ENCODE assay signal across 23 cellular contexts in genomic region chr13:35266412-35266811, GRCh38.
A peak's percentile ranks its signal among the peaks of the same experiment; 100 is the strongest.
DNase-seq lines count a peak whose midpoint lies in the region; ATAC-seq, FAIRE-seq and TF ChIP-seq lines count a peak whose summit lies in the region.
"Had no signal": no experiment of that assay in that cellular context is flagged by ENCODE, and none has a peak within 500 bp of the region (broad histone marks: within the 10 kb centered on the region; RNA-seq: fewer than 3 reads in every experiment).

No MANE protein-coding gene starts in this region.

- no peak for TF ChIP-seq EP300 in HepG2 (IDR thresholded peaks at IDR 0.05; ENCODE audit: low read depth in 2 of 2, low read length in 2 of 2)
- TF ChIP-seq EP300 in HepG2 (CRISPR knock-in tag; IDR thresholded peaks at IDR 0.05; ENCODE audit: borderline replicate concordance) = no peak

- intact Hi-C loops in HepG2 (cut with micrococcal nuclease; ENCODE audit: unreplicated experiment) = no loop called here
- intact Hi-C loops in right lobe of liver (cut with DNase I) = no loop called here
- intact Hi-C loops in breast epithelium (cut with DNase I; ENCODE audit: low total_unique reads) = no loop called here

- FAIRE-seq in HepG2 (lab: Jason Lieb, UNC) (no peak), bronchial epithelial cell (lab: Jason Lieb, UNC) (no peak)
- FAIRE-seq: A549, D721Med, G401.6, GM12891, GM19239 had no signal

- H3K9me3 Mint-ChIP-seq in GM23338 = peaks cover 60% of the 10 kb centered on the region
- H3K9me3 Mint-ChIP-seq in immature natural killer cell = peaks cover 3 to 35% (median 16%) of the 10 kb centered on the region in 6 donors

- H3K79me2 ChIP-seq in HepG2 (ENCODE audit: insufficient read depth, low read length) (no peaks in the 10 kb centered on the region), GM23338 (replicated peaks; ENCODE audit: insufficient read depth) (no peaks in the 10 kb centered on the region), trophoblast cell (ENCODE audit: control insufficient read depth, insufficient read depth, low read length, poor library complexity) (no peaks in the 10 kb centered on the region)

- BruUV-seq in HepG2 (replicated peaks; lab: Mats Ljungman, UMichigan) = no TSS peak

- 0 out of 2 replicates have a peak, but pooled peaks cover 4% of the 10 kb centered on the region for H3K9me2 ChIP-seq in GM23338 (ENCODE audit: insufficient read depth)

- H3K27ac Mint-ChIP-seq in GM23338 = peak overlapping the region; percentile 14; the same call in 1 of the 2 replicates
- no peak overlapping the region for H3K27ac Mint-ChIP-seq in immature natural killer cell
- H3K27ac Mint-ChIP-seq: B cell; CD4-positive, alpha-beta T cell; CD8-positive, alpha-beta T cell had no signal

- no peak overlapping the region for H4K8ac ChIP-seq in trophoblast cell (ENCODE audit: low read depth, low read length)

- in situ Hi-C loops in HepG2 (cut with HindIII; ENCODE audit: extremely low pct_ligation_motif_present, low pct_unique_long_range_greater_than_20kb) = no loop called here

- TF ChIP-seq POLR2A in HepG2 (IDR thresholded peaks at IDR 0.05; ENCODE audit: insufficient read depth in 1 of 2, low read depth in 2 of 2, low read length in 2 of 2) (no peak), right lobe of liver (IDR thresholded peaks at IDR 0.05) (no peak), breast epithelium (IDR thresholded peaks at IDR 0.05) (no peak)

- no peak for ATAC-seq in HepG2
- no peak for ATAC-seq in right lobe of liver
- no peak for ATAC-seq in GM23338
- ATAC-seq: A549; CD8-positive, alpha-beta T cell had no signal

- no peak overlapping the region for H2BK5ac ChIP-seq in trophoblast cell (ENCODE audit: low read depth, low read length, poor library complexity)

- TF ChIP-seq CTCF in HepG2 (CRISPR knock-in tag; IDR thresholded peaks at IDR 0.05) (no peak), right lobe of liver (IDR thresholded peaks at IDR 0.05) (no peak), GM23338 (conservative IDR thresholded peaks at IDR 0.05; ENCODE audit: low read depth in 2 of 2) (no peak), bronchial epithelial cell (IDR thresholded peaks at IDR 0.05; ENCODE audit: insufficient read depth, low read length, severe bottlenecking) (no peak), breast epithelium (IDR thresholded peaks at IDR 0.05) (no peak)

- TF ChIP-seq RAD21 in HepG2 (CRISPR knock-in tag; IDR thresholded peaks at IDR 0.05) = no peak

- no peak overlapping the region for H2BK120ac ChIP-seq in trophoblast cell (ENCODE audit: insufficient read depth, low read length, poor library complexity)

- H3F3A ChIP-seq in GM23338 (replicated peaks; ENCODE audit: low read depth) = no peaks in the 10 kb centered on the region

- no peak overlapping the region for H3K4me3 ChIP-seq in HepG2 (replicated peaks in 1 of 3; ENCODE audit: insufficient read depth in 1 of 3, low read depth in 2 of 3, low read length in 3 of 3)
- H3K4me3 ChIP-seq in right lobe of liver = no peak overlapping the region
- no peak overlapping the region for H3K4me3 ChIP-seq in GM23338
- H3K4me3 ChIP-seq in bronchial epithelial cell (ENCODE audit: low read depth, low read length) = no peak overlapping the region
- no peak overlapping the region for H3K4me3 ChIP-seq in breast epithelium
- H3K4me3 ChIP-seq in trophoblast cell (ENCODE audit: low read depth, low read length) = no peak overlapping the region
- H3K4me3 ChIP-seq: A549; BLaER1 treated with 17β-estradiol and CSF1 and Interleukin-3, amounts not matched to agents 10 nM and 100 nM had no signal

- POLR2A ChIA-PET in HepG2 (lab: Yijun Ruan, JAX) = no interaction called here

- H3K9ac ChIP-seq in HepG2 (ENCODE audit: insufficient read depth, low read depth, low read length) = no peak overlapping the region
- no peak overlapping the region for H3K9ac ChIP-seq in trophoblast cell (ENCODE audit: low read length)
- H3K9ac ChIP-seq: BLaER1 treated with 17β-estradiol and CSF1 and Interleukin-3, amounts not matched to agents 10 nM and 100 nM had no signal

- H4K12ac ChIP-seq in trophoblast cell (ENCODE audit: low read depth, low read length) = no peak overlapping the region

- H3K4me2 ChIP-seq in HepG2 (ENCODE audit: low read depth, low read length) (no peak overlapping the region), GM23338 (no peak overlapping the region), trophoblast cell (ENCODE audit: low read length) (no peak overlapping the region)
- H3K4me2 ChIP-seq: A549; BLaER1 treated with 17β-estradiol and CSF1 and Interleukin-3, amounts not matched to agents 10 nM and 100 nM had no signal

- no peak overlapping the region for H2AFZ ChIP-seq in HepG2 (ENCODE audit: low read length)
- H2AFZ ChIP-seq in GM23338 = no peak overlapping the region
- H2AFZ ChIP-seq in trophoblast cell (ENCODE audit: insufficient read depth, low read length, poor library complexity) = no peak overlapping the region

- no peaks in the 10 kb centered on the region for H3K36me3 ChIP-seq in HepG2 (replicated peaks in 1 of 2; ENCODE audit: control insufficient read depth in 1 of 2, insufficient read depth in 2 of 2, low read length in 2 of 2)
- no peaks in the 10 kb centered on the region for H3K36me3 ChIP-seq in right lobe of liver
- H3K36me3 ChIP-seq in GM23338 (ENCODE audit: insufficient read depth) = no peaks in the 10 kb centered on the region; the same call in 1 of the 2 replicates
- no peaks in the 10 kb centered on the region for H3K36me3 ChIP-seq in bronchial epithelial cell (ENCODE audit: control insufficient read depth, insufficient read depth, low read length)
- H3K36me3 ChIP-seq in breast epithelium = no peaks in the 10 kb centered on the region
- H3K36me3 ChIP-seq in trophoblast cell (ENCODE audit: control insufficient read depth in 1 of 2, insufficient read depth in 2 of 2, low read length in 2 of 2) = no peaks in the 10 kb centered on the region
- H3K36me3 ChIP-seq: BLaER1 treated with 17β-estradiol and CSF1 and Interleukin-3, amounts not matched to agents 10 nM and 100 nM had no signal

- H2AK5ac ChIP-seq in trophoblast cell (ENCODE audit: low read length) = no peak overlapping the region

- H3K27me3 Mint-ChIP-seq in GM23338 (ENCODE audit: insufficient read depth, low read depth, poor library complexity) (no peaks in the 10 kb centered on the region), immature natural killer cell (ENCODE audit: low read depth in 3 of 3) (peaks cover 1 to 5% (median 1%) of the 10 kb centered on the region in 3 donors)
- H3K27me3 Mint-ChIP-seq: B cell; CD4-positive, alpha-beta T cell had no signal

- H3K27me3 ChIP-seq in HepG2 (ENCODE audit: control insufficient read depth in 1 of 2, insufficient read depth in 2 of 2, low read length in 2 of 2) (no peaks in the 10 kb centered on the region), right lobe of liver (no peaks in the 10 kb centered on the region), GM23338 (ENCODE audit: insufficient read depth) (no peaks in the 10 kb centered on the region), bronchial epithelial cell (ENCODE audit: control insufficient read depth, insufficient read depth, low read length) (no peaks in the 10 kb centered on the region), breast epithelium (no peaks in the 10 kb centered on the region), trophoblast cell (ENCODE audit: insufficient read depth, low read length) (no peaks in the 10 kb centered on the region)
- H3K27me3 ChIP-seq: BLaER1 treated with 17β-estradiol and CSF1 and Interleukin-3, amounts not matched to agents 10 nM and 100 nM had no signal

- H3K36me3 Mint-ChIP-seq in GM23338 (ENCODE audit: low read depth) (peaks cover 82% of the 10 kb centered on the region), immature natural killer cell (no peaks in the 10 kb centered on the region)

- no peak overlapping the region for H2BK12ac ChIP-seq in trophoblast cell (ENCODE audit: low read length)

- no peak overlapping the region for H3K4ac ChIP-seq in trophoblast cell (ENCODE audit: low read depth, low read length)

- no peaks in the 10 kb centered on the region for H3K9me3 ChIP-seq in HepG2 (ENCODE audit: low read length)
- H3K9me3 ChIP-seq in right lobe of liver = no peaks in the 10 kb centered on the region
- no peaks in the 10 kb centered on the region for H3K9me3 ChIP-seq in breast epithelium
- H3K9me3 ChIP-seq in trophoblast cell (ENCODE audit: insufficient read depth, low read depth, low read length) = peaks cover 4% of the 10 kb centered on the region
- H3K9me3 ChIP-seq: Caco-2 had no signal

- WGBS in HepG2 (ENCODE audit: low lambda C conversion rate) = 43% methylated on average over 3 of the region's 3 CpGs
- WGBS in right lobe of liver (ENCODE audit: insufficient coverage, low coverage, low lambda C conversion rate, missing lambda C conversion rate) = 58% methylated on average over 3 of the region's 3 CpGs
- WGBS in trophoblast cell (ENCODE audit: extremely low coverage, insufficient coverage, insufficient read length) = no CpG with 5 or more reads among the region's 3 CpGs

- DNase-seq in HepG2 (ENCODE audit: low spot score) (no peak), right lobe of liver (no peak), GM23338 (ENCODE audit: low spot score) (no peak), bronchial epithelial cell (ENCODE audit: low read depth) (peak; percentile 18), breast epithelium (ENCODE audit: low spot score in 2 of 2) (no peak), immature natural killer cell (no peak), trophoblast cell (no peak)
- DNase-seq: AML-193; Caco-2; Calu3; CD4-positive, alpha-beta T cell; CD8-positive, alpha-beta T cell; DMS79 treated with DMSO at 0.1 percent for 48 hours; GF-D8 had no signal

- H3K4me1 Mint-ChIP-seq in GM23338 = no peaks in the 10 kb centered on the region
- H3K4me1 Mint-ChIP-seq in immature natural killer cell = no peaks in the 10 kb centered on the region
- H3K4me1 Mint-ChIP-seq: B cell had no signal

- no peak overlapping the region for H3K14ac ChIP-seq in trophoblast cell (ENCODE audit: low read length)

- no peak overlapping the region for H3K18ac ChIP-seq in trophoblast cell (ENCODE audit: low read length)

- no peak overlapping the region for H3K27ac ChIP-seq in HepG2 (ENCODE audit: extremely low read length, insufficient read depth, low read length)
- no peak overlapping the region for H3K27ac ChIP-seq in right lobe of liver
- H3K27ac ChIP-seq in GM23338 (ENCODE audit: low read depth) = no peak overlapping the region
- no peak overlapping the region for H3K27ac ChIP-seq in breast epithelium
- H3K27ac ChIP-seq in trophoblast cell (ENCODE audit: low read depth, low read length) = no peak overlapping the region
- H3K27ac ChIP-seq: 22Rv1; A549; BLaER1 treated with 17β-estradiol and CSF1 and Interleukin-3, amounts not matched to agents 10 nM and 100 nM; C4-2B had no signal

- H4K91ac ChIP-seq in trophoblast cell (ENCODE audit: low read depth, low read length) = no peak overlapping the region

- H3K4me3 Mint-ChIP-seq in GM23338 = no peak overlapping the region
- no peak overlapping the region for H3K4me3 Mint-ChIP-seq in immature natural killer cell
- H3K4me3 Mint-ChIP-seq: B cell; CD4-positive, alpha-beta T cell; CD8-positive, alpha-beta T cell had no signal

- H3K23ac ChIP-seq in trophoblast cell (ENCODE audit: low read length) = no peak overlapping the region

- CTCF ChIA-PET in HepG2 (lab: Yijun Ruan, JAX; ENCODE audit: low intra/inter-chr PET ratio, low total read pairs) = no interaction called here

- H4K20me1 ChIP-seq in HepG2 (ENCODE audit: insufficient read depth, low read length) (no peaks in the 10 kb centered on the region), GM23338 (replicated peaks; ENCODE audit: insufficient read depth) (no peaks in the 10 kb centered on the region)
- H4K20me1 ChIP-seq: BLaER1 treated with 17β-estradiol and CSF1 and Interleukin-3, amounts not matched to agents 10 nM and 100 nM had no signal

- no peaks in the 10 kb centered on the region for H3K79me1 ChIP-seq in trophoblast cell (ENCODE audit: low read length)

- H3K4me1 ChIP-seq in HepG2 (ENCODE audit: insufficient read depth, low read length) (no peaks in the 10 kb centered on the region), right lobe of liver (no peaks in the 10 kb centered on the region), GM23338 (ENCODE audit: insufficient read depth) (no peaks in the 10 kb centered on the region), breast epithelium (no peaks in the 10 kb centered on the region), trophoblast cell (ENCODE audit: control insufficient read depth in 1 of 2, insufficient read depth in 2 of 2, low read length in 2 of 2) (no peaks in the 10 kb centered on the region)
- H3K4me1 ChIP-seq: A549; BLaER1 treated with 17β-estradiol and CSF1 and Interleukin-3, amounts not matched to agents 10 nM and 100 nM; Caco-2 had no signal
